Comparison of ENCODE assay signal across 15 cellular contexts in the genomic region with DNA sequence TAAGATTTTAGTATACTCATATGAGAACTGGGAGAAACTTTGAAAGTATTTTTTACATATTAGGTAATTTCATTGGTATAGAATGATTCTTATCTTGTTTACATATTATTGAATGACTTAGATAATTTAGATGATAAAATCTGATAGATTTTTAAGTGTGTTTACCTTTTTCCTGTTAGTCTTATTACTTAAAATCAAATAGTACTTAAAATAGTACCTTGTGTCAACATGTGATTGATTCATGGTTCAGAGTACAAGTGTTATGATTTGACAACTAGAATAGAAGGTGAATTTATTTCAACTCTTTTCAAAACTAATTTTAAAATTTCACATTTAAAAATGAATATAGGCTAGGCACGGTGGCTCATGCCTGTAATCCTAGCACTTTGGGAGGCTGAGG. TPM values are rescaled to one million over a fixed set of nuclear protein-coding genes. Genes with fewer than 3 reads are reported as not detected.
DNase-seq lines count a peak whose midpoint lies in the region; ATAC-seq, FAIRE-seq and TF ChIP-seq lines count a peak whose summit lies in the region.
"Had no signal": no experiment of that assay in that cellular context is flagged by ENCODE, and none has a peak within 500 bp of the region (broad histone marks: within the 10 kb centered on the region; RNA-seq: fewer than 3 reads in every experiment).

No MANE protein-coding gene starts in this region.

- no peaks in the 10 kb centered on the region for H3K9me2 ChIP-seq in PC-3 (replicated peaks; ENCODE audit: low read length)

- POLR2A ChIA-PET in CD4-positive, alpha-beta T cell (lab: Charles Lee): no interaction called here
- POLR2A ChIA-PET in PC-3 (lab: Charles Lee; ENCODE audit: unreplicated experiment): no interaction called here

- WGBS in suprapubic skin: 76% methylated on average over 1 of the region's 1 CpG

- TF ChIP-seq POLR2A in gastrocnemius medialis (IDR thresholded peaks at IDR 0.05): no peak
- no peak for TF ChIP-seq POLR2A in suprapubic skin (IDR thresholded peaks at IDR 0.05)

- no peaks in the 10 kb centered on the region for H3K27me3 ChIP-seq in CD4-positive, alpha-beta T cell (ENCODE audit: control insufficient read depth, insufficient read depth, low read length)
- H3K27me3 ChIP-seq in PC-3 (ENCODE audit: low read length): no peaks in the 10 kb centered on the region
- H3K27me3 ChIP-seq in gastrocnemius medialis: no peaks in the 10 kb centered on the region
- no peaks in the 10 kb centered on the region for H3K27me3 ChIP-seq in suprapubic skin

- H3K36me3 Mint-ChIP-seq in CD4-positive, alpha-beta T cell (ENCODE audit: low read depth): peaks cover 50% of the 10 kb centered on the region

- H2AFZ ChIP-seq in PC-3 (ENCODE audit: low read length): no peak overlapping the region

- no peaks in the 10 kb centered on the region for H3K27me3 Mint-ChIP-seq in CD4-positive, alpha-beta T cell
- H3K27me3 Mint-ChIP-seq: B cell; CD4-positive, alpha-beta memory T cell had no signal

- H3K9me3 Mint-ChIP-seq in CD4-positive, alpha-beta T cell: peaks cover 11% of the 10 kb centered on the region

- peaks cover 13% of the 10 kb centered on the region for H3K9me3 ChIP-seq in CD4-positive, alpha-beta T cell (ENCODE audit: control insufficient read depth, low read length)
- H3K9me3 ChIP-seq in PC-3 (ENCODE audit: low read length): peaks cover 16% of the 10 kb centered on the region
- no peaks in the 10 kb centered on the region for H3K9me3 ChIP-seq in gastrocnemius medialis
- H3K9me3 ChIP-seq in suprapubic skin: peaks cover 4% of the 10 kb centered on the region

- in situ Hi-C loops in gastrocnemius medialis (cut with MboI; ENCODE audit: low sequenced_read_pairs in 4 of 4): no loop called here

- no peaks in the 10 kb centered on the region for H3F3A ChIP-seq in PC-3 (ENCODE audit: low read length, unreplicated experiment)

- no peak for ATAC-seq in CD4-positive, alpha-beta T cell (ENCODE audit: poor library complexity)
- ATAC-seq in PC-3 (no peak), gastrocnemius medialis (no peak)
- ATAC-seq: Panc1, Right ventricle myocardium inferior had no signal

- intact Hi-C loops in CD4-positive, alpha-beta T cell (cut with DNase I, micrococcal nuclease): no loop called here
- intact Hi-C loops in PC-3 (cut with micrococcal nuclease): loop anchor here (2.0 kb wide), 1 partner anchor 93 kb away; no protein-coding TSS in a partner anchor
- intact Hi-C loops in gastrocnemius medialis (cut with DNase I; ENCODE audit: low total_unique reads): no loop called here

- H3K27ac ChIP-seq in CD4-positive, alpha-beta T cell (ENCODE audit: low read depth, low read length): no peak overlapping the region
- H3K27ac ChIP-seq in PC-3 (ENCODE audit: low read length) (no peak overlapping the region), gastrocnemius medialis (peak overlapping the region; percentile 58 to 100 (median 100)), suprapubic skin (no peak overlapping the region)

- peaks cover 25% of the 10 kb centered on the region for H3K4me1 ChIP-seq in PC-3 (ENCODE audit: insufficient read depth, low read length)
- peaks cover 58 to 65% of the 10 kb centered on the region in 2 donors for H3K4me1 ChIP-seq in gastrocnemius medialis
- H3K4me1 ChIP-seq in suprapubic skin: peaks cover 37% of the 10 kb centered on the region

- H3K4me3 ChIP-seq in PC-3 (ENCODE audit: low read length) (no peak overlapping the region), gastrocnemius medialis (no peak overlapping the region), suprapubic skin (no peak overlapping the region)

- DNase-seq in CD4-positive, alpha-beta T cell: no peak
- no peak for DNase-seq in PC-3
- DNase-seq in gastrocnemius medialis: no peak
- no peak for DNase-seq in EL
- no peak for DNase-seq in suprapubic skin (ENCODE audit: low spot score in 2 of 2)
- DNase-seq in activated CD8-positive, alpha-beta memory T cell treated with anti-CD3 and anti-CD28 coated beads, Interleukin-2, amount 50 U/mL, for 4 hours: no peak
- DNase-seq: CD4-positive, alpha-beta memory T cell; KBM-7; NCI-H1436 treated with DMSO at 0.1 percent for 48 hours; NCI-H2029 treated with DMSO at 0.1 percent for 48 hours; NCI-H510A had no signal

- TF ChIP-seq EP300 in suprapubic skin (IDR thresholded peaks at IDR 0.05): no peak

- H3K9ac ChIP-seq in PC-3 (ENCODE audit: low read length): no peak overlapping the region

- H4K20me1 ChIP-seq in PC-3 (ENCODE audit: low read length): peaks cover 18% of the 10 kb centered on the region; the same call in 1 of the 2 replicates

- TF ChIP-seq CTCF in CD4-positive, alpha-beta T cell (IDR thresholded peaks at IDR 0.05): no peak
- TF ChIP-seq CTCF in PC-3 (conservative IDR thresholded peaks at IDR 0.05; ENCODE audit: low read depth, low read length) (no peak), gastrocnemius medialis (IDR thresholded peaks at IDR 0.05 in 4 of 5, conservative IDR thresholded peaks at IDR 0.05 in 1 of 5) (no peak), suprapubic skin (IDR thresholded peaks at IDR 0.05) (no peak)

- peaks cover 94% of the 10 kb centered on the region for H3K79me2 ChIP-seq in PC-3 (ENCODE audit: low read length)

- H3K36me3 ChIP-seq in PC-3 (ENCODE audit: low read depth, low read length) (peaks cover 17% of the 10 kb centered on the region), gastrocnemius medialis (no peaks in the 10 kb centered on the region), suprapubic skin (no peaks in the 10 kb centered on the region)

- H3K4me3 Mint-ChIP-seq in CD4-positive, alpha-beta T cell: peak overlapping the region; percentile 71
- H3K4me3 Mint-ChIP-seq: B cell had no signal

- BruUV-seq in PC-3 (replicated peaks; lab: Mats Ljungman, UMichigan): no TSS peak

- CTCF ChIA-PET in CD4-positive, alpha-beta T cell (lab: Charles Lee): no interaction called here
- CTCF ChIA-PET in PC-3 (lab: Charles Lee): no interaction called here

- no peak overlapping the region for H3K27ac Mint-ChIP-seq in CD4-positive, alpha-beta T cell
- H3K27ac Mint-ChIP-seq: B cell had no signal

- H3K4me2 ChIP-seq in PC-3 (ENCODE audit: low read length): peak overlapping the region; percentile 21; the same call in 1 of the 2 replicates

- peak; percentile 90 for FAIRE-seq in islet of Langerhans (lab: Jason Lieb, UNC)

- peaks cover 82% of the 10 kb centered on the region for H3K4me1 Mint-ChIP-seq in CD4-positive, alpha-beta T cell (ENCODE audit: low read depth)

RNA-seq across cellular contexts. Expression of a gene that starts 4.1 kb away (rescaled TPM):
- total RNA-seq in CD4-positive, alpha-beta T cell: 10 to 100 TPM; 47.2 to 53.7 TPM
- total RNA-seq in PC-3 (2014; rRNA removed): 15.3 and 16.3 TPM in 2 replicates
- total RNA-seq in gastrocnemius medialis: 10 to 100 TPM; 29.1 to 81.1 (median 48.9) TPM
- total RNA-seq in suprapubic skin: 10 to 100 TPM; 32.9 to 76.0 (median 39.9) TPM

Comparison
In these comparisons a context has a peak if more than half of its experiments do, and no peak if none do; other contexts are left out.
1. H3K27ac ChIP-seq: peak in gastrocnemius medialis (4 of 4); none in CD4-positive, alpha-beta T cell (single experiment), PC-3 (single experiment) and suprapubic skin (single experiment).